ENCODE assay signal across 24 cellular contexts in the genomic region with DNA sequence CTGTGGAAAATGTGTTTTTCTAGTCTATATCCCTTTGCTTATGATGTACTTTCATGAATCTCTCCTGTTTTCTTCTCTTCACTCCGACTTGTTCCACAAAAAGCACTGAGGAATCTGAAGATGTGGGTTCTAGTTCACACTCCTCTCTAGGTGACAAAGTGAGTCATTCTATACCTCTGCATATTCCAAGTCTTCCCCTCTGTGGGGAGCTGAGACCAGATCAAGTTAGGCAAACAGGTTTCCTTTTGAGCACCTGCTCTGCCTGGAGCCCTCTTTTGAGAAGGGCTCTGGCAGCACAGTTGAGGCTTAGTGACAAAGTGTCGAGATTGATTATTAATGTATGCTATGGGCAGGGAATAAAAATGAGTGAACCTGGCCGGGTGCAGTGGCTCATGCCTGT.
"Had no signal": no experiment of that assay in that cellular context is flagged by ENCODE, and none has a peak within 500 bp of the region (broad histone marks: within the 10 kb centered on the region; RNA-seq: fewer than 3 reads in every experiment).

No MANE protein-coding gene starts in this region.

- H3K27me3 ChIP-seq: esophagus muscularis mucosa, gastroesophageal sphincter, pancreas, right lobe of liver, thyroid gland had no signal

- H3K4me1 Mint-ChIP-seq: neural crest cell had no signal

- H3K36me3 ChIP-seq: esophagus muscularis mucosa, gastroesophageal sphincter, heart right ventricle, lower lobe of right lung, neutrophil, pancreas, right lobe of liver, thyroid gland had no signal

- H3K27ac ChIP-seq: coronary artery, esophagus muscularis mucosa, foreskin keratinocyte, gastroesophageal sphincter, heart right ventricle, lower lobe of right lung, neutrophil, pancreas, right lobe of liver, thyroid gland had no signal

- H3K4me3 Mint-ChIP-seq: natural killer cell treated with Interleukin-12 subunit alpha and Interleukin-12 subunit beta and Interleukin-15 and Interleukin-18, amount 100 ng/mL, for 72 hours; neural crest cell; stimulated activated naive CD8-positive, alpha-beta T cell treated with anti-CD3 and anti-CD28 coated beads, Interleukin-15, amount 100 ng/mL, for 72 hours had no signal

- H3K27ac Mint-ChIP-seq: natural killer cell treated with Interleukin-12 subunit alpha and Interleukin-12 subunit beta and Interleukin-15 and Interleukin-18, amount 100 ng/mL, for 72 hours; progenitor cell of endocrine pancreas; stimulated activated naive CD8-positive, alpha-beta T cell treated with anti-CD3 and anti-CD28 coated beads, Interleukin-15, amount 100 ng/mL, for 72 hours had no signal

- H3K9me3 ChIP-seq: esophagus muscularis mucosa, gastroesophageal sphincter, heart right ventricle, lower lobe of right lung, neutrophil, pancreas, right lobe of liver, thyroid gland had no signal

- H3K9me3 Mint-ChIP-seq: natural killer cell treated with Interleukin-12 subunit alpha and Interleukin-12 subunit beta and Interleukin-15 and Interleukin-18, amount 100 ng/mL, for 72 hours; neural crest cell; stimulated activated naive CD8-positive, alpha-beta T cell treated with anti-CD3 and anti-CD28 coated beads, Interleukin-15, amount 100 ng/mL, for 72 hours had no signal

- DNase-seq: dermis blood vessel endothelial cell; effector memory CD4-positive, alpha-beta T cell; foreskin keratinocyte; heart right ventricle; hippocampal formation; left ventricle myocardium superior; lower lobe of right lung; pancreas; right lobe of liver; small intestine; stimulated activated CD4-positive, alpha-beta T cell treated with anti-CD3 and anti-CD28 coated beads, Interleukin-12 subunit alpha, Interleukin-12 subunit beta, amount 100 ng/mL, for 4 hours; stimulated activated CD4-positive, alpha-beta T cell treated with anti-CD3 and anti-CD28 coated beads, Interleukin-1b, Interleukin-23, amount 100 ng/mL, for 48 hours; stimulated activated CD4-positive, alpha-beta T cell treated with anti-CD3 and anti-CD28 coated beads, Interleukin-4, amount 100 ng/mL, for 1 hour; stimulated activated CD8-positive, alpha-beta memory T cell treated with anti-CD3 and anti-CD28 coated beads, Interleukin-4, amount 100 ng/mL, for 48 hours; stimulated activated naive CD4-positive, alpha-beta T cell; stimulated activated naive CD8-positive, alpha-beta T cell treated with anti-CD3 and anti-CD28 coated beads, Interleukin-15, amount 100 ng/mL, for 72 hours; thyroid gland had no signal

- H3K36me3 Mint-ChIP-seq: natural killer cell treated with Interleukin-12 subunit alpha and Interleukin-12 subunit beta and Interleukin-15 and Interleukin-18, amount 100 ng/mL, for 72 hours had no signal

- H3K4me3 ChIP-seq: coronary artery, esophagus muscularis mucosa, gastroesophageal sphincter, heart right ventricle, lower lobe of right lung, pancreas, right lobe of liver, thyroid gland had no signal

- ATAC-seq: foreskin keratinocyte; gastroesophageal sphincter; heart right ventricle; left ventricle myocardium superior; lower lobe of right lung; natural killer cell treated with Interleukin-12 subunit alpha and Interleukin-12 subunit beta and Interleukin-15 and Interleukin-18, amount 100 ng/mL, for 72 hours; pancreas; right lobe of liver; stimulated activated naive CD8-positive, alpha-beta T cell treated with anti-CD3 and anti-CD28 coated beads, Interleukin-15, amount 100 ng/mL, for 72 hours had no signal
